In the genomic region with DNA sequence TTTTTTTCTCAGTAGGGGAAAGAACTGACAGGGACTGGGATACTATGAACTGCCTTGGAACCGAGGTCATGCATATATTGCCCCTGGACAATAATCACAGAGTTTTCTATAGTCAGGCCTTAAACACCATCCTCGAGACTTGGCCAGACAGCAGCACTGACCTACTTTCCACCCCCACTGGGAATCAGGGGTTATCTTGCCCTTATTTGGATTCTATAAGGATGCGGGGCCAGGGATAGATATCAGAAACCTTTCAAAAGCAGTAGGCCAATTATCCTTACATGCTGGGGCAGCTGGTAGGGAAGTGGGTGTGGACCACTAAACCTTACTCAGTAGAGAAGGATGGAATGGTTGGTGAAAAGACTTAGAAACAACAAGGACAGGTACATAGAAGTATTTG, we compare ENCODE assay signal across 11 cellular contexts. TPM values are rescaled to one million over a fixed set of nuclear protein-coding genes. Genes with fewer than 3 reads are reported as not detected.
DNase-seq lines count a peak whose midpoint lies in the region; ATAC-seq and TF ChIP-seq lines count a peak whose summit lies in the region.
"Had no signal": no experiment of that assay in that cellular context is flagged by ENCODE, and none has a peak within 500 bp of the region (broad histone marks: within the 10 kb centered on the region; RNA-seq: fewer than 3 reads in every experiment).

No MANE protein-coding gene starts in this region.

- DNase-seq in cardiac muscle cell (ENCODE audit: low read depth in 1 of 2, low spot score in 1 of 2): no peak
- no peak for DNase-seq in Right ventricle myocardium inferior (ENCODE audit: missing footprints)
- no peak for DNase-seq in naive thymus-derived CD4-positive, alpha-beta T cell
- DNase-seq in upper lobe of left lung: no peak
- DNase-seq in left lobe of liver (ENCODE audit: low spot score): no peak
- no peak for DNase-seq in AG08395 (ENCODE audit: low spot score)
- DNase-seq: aorta had no signal

- H3K9me3 ChIP-seq in cardiac muscle cell (ENCODE audit: low read depth): no peaks in the 10 kb centered on the region
- no peaks in the 10 kb centered on the region for H3K9me3 ChIP-seq in naive thymus-derived CD4-positive, alpha-beta T cell (ENCODE audit: control insufficient read depth in 2 of 3, low read length in 3 of 3)
- H3K9me3 ChIP-seq in upper lobe of left lung: no peaks in the 10 kb centered on the region

- peaks cover 20% of the 10 kb centered on the region for H3K36me3 Mint-ChIP-seq in brain
- H3K36me3 Mint-ChIP-seq in naive thymus-derived CD4-positive, alpha-beta T cell: peaks cover 0 to 2% (median 0%) of the 10 kb centered on the region in 5 donors

- H3K4me3 ChIP-seq in cardiac muscle cell: no peak overlapping the region
- H3K4me3 ChIP-seq in naive thymus-derived CD4-positive, alpha-beta T cell (ENCODE audit: low read length): no peak overlapping the region
- H3K4me3 ChIP-seq in upper lobe of left lung: no peak overlapping the region

- H3K27me3 ChIP-seq in cardiac muscle cell: peaks cover 3% of the 10 kb centered on the region
- H3K27me3 ChIP-seq in naive thymus-derived CD4-positive, alpha-beta T cell (ENCODE audit: control insufficient read depth in 2 of 2, insufficient read depth in 2 of 2, low read length in 2 of 2): peaks cover 0 to 4% of the 10 kb centered on the region in 2 donors
- H3K27me3 ChIP-seq in upper lobe of left lung: no peaks in the 10 kb centered on the region

- ATAC-seq in Right ventricle myocardium inferior (no peak), upper lobe of left lung (ENCODE audit: low FRiP score in 2 of 2) (no peak), left lobe of liver (no peak), GM18907 (IDR thresholded peaks at IDR 0.05; ENCODE audit: unreplicated experiment) (no peak)
- ATAC-seq in naive thymus-derived CD4-positive, alpha-beta T cell: no peak

- CTCF ChIA-PET in naive thymus-derived CD4-positive, alpha-beta T cell (lab: Charles Lee): interaction anchor here (0.7 to 11.3 kb wide), 4 partner anchors 9 to 81 kb away, joined by 4 to 132 read pairs (median 64); a partner anchor contains a TSS

- H3K27me3 Mint-ChIP-seq in brain: peaks cover 6% of the 10 kb centered on the region
- peaks cover 0 to 33% (median 0%) of the 10 kb centered on the region in 5 donors for H3K27me3 Mint-ChIP-seq in naive thymus-derived CD4-positive, alpha-beta T cell

- intact Hi-C loops in Right ventricle myocardium inferior (cut with DNase I): no loop called here
- intact Hi-C loops in naive thymus-derived CD4-positive, alpha-beta T cell (cut with micrococcal nuclease): no loop called here

- H3K4me1 ChIP-seq in cardiac muscle cell (ENCODE audit: low read depth) (peaks cover 28% of the 10 kb centered on the region), upper lobe of left lung (peaks cover 23 to 46% (median 35%) of the 10 kb centered on the region in 4 donors)
- peaks cover 0 to 7% of the 10 kb centered on the region in 2 donors for H3K4me1 ChIP-seq in naive thymus-derived CD4-positive, alpha-beta T cell (ENCODE audit: control insufficient read depth in 2 of 2, insufficient read depth in 2 of 2, low read length in 2 of 2)

- peak overlapping the region; percentile 90 to 99 (median 96) for H3K27ac Mint-ChIP-seq in brain
- peak overlapping the region in 8 of 9 donors; percentile 59 to 90 (median 86) for H3K27ac Mint-ChIP-seq in naive thymus-derived CD4-positive, alpha-beta T cell

- H3K27ac ChIP-seq in cardiac muscle cell (peak overlapping the region; percentile 92), upper lobe of left lung (peak overlapping the region; percentile 27 to 97 (median 92))
- no peak overlapping the region for H3K27ac ChIP-seq in naive thymus-derived CD4-positive, alpha-beta T cell (ENCODE audit: low read depth, low read length)

- POLR2A ChIA-PET in naive thymus-derived CD4-positive, alpha-beta T cell (lab: Charles Lee): interaction anchor here (0.6 to 2.3 kb wide), 4 partner anchors 9 to 296 kb away, joined by 3 to 6 read pairs (median 4); no protein-coding TSS in a partner anchor

- TF ChIP-seq POLR2A in upper lobe of left lung (IDR thresholded peaks at IDR 0.05): no peak

- no peak for TF ChIP-seq EP300 in upper lobe of left lung (IDR thresholded peaks at IDR 0.05)

- H3K4me1 Mint-ChIP-seq in brain: peaks cover 78% of the 10 kb centered on the region
- peaks cover 10 to 33% (median 25%) of the 10 kb centered on the region in 7 donors for H3K4me1 Mint-ChIP-seq in naive thymus-derived CD4-positive, alpha-beta T cell

- TF ChIP-seq CTCF in cardiac muscle cell (IDR thresholded peaks at IDR 0.05; ENCODE audit: low read depth, low read length) (no peak), brain (conservative IDR thresholded peaks at IDR 0.05) (no peak), upper lobe of left lung (IDR thresholded peaks at IDR 0.05) (no peak)

- H3K9me3 Mint-ChIP-seq in brain: peaks cover 0 to 10% (median 0%) of the 10 kb centered on the region in 5 experiments
- H3K9me3 Mint-ChIP-seq in naive thymus-derived CD4-positive, alpha-beta T cell: peaks cover 0 to 6% (median 0%) of the 10 kb centered on the region in 11 donors

- peaks cover 16% of the 10 kb centered on the region for H3K36me3 ChIP-seq in cardiac muscle cell
- no peaks in the 10 kb centered on the region for H3K36me3 ChIP-seq in naive thymus-derived CD4-positive, alpha-beta T cell (ENCODE audit: control insufficient read depth in 2 of 3, insufficient read depth in 3 of 3, low read length in 3 of 3)
- peaks cover 0 to 18% (median 11%) of the 10 kb centered on the region in 4 donors for H3K36me3 ChIP-seq in upper lobe of left lung

- WGBS in upper lobe of left lung, 2 donors: 76 to 84% methylated on average over 3 of the region's 3 CpGs

- peak overlapping the region; percentile 87 to 94 (median 92) for H3K4me3 Mint-ChIP-seq in brain
- peak overlapping the region in 8 of 10 donors; percentile 34 to 88 (median 68) for H3K4me3 Mint-ChIP-seq in naive thymus-derived CD4-positive, alpha-beta T cell

RNA-seq across cellular contexts. Expression of a gene that starts 2.0 kb away (rescaled TPM):
- 143 and 154 TPM in 2 replicates for total RNA-seq in cardiac muscle cell
- polyA plus RNA-seq in cardiac muscle cell: 49.5 and 77.0 TPM in 2 replicates
- total RNA-seq in Right ventricle myocardium inferior: 49.4 TPM
- polyA plus RNA-seq in brain (ENCODE audit: insufficient read depth, low read depth, low replicate concordance): 49.4 TPM
- total RNA-seq in naive thymus-derived CD4-positive, alpha-beta T cell: 10 to 100 TPM in 2 of 5 experiments, 1 to 10 TPM in 3; 5.7 to 22.1 (median 9.1) TPM
- polyA plus RNA-seq in naive thymus-derived CD4-positive, alpha-beta T cell: 1 to 10 TPM; 2.3 to 2.8 TPM
- 10 to 100 TPM; 46.1 to 97.5 (median 56.3) TPM for total RNA-seq in upper lobe of left lung
- 8.0 TPM for total RNA-seq in left lobe of liver

RNA-seq across cellular contexts. Expression of a gene that starts 4.4 kb away (rescaled TPM):
- total RNA-seq in cardiac muscle cell (0.46 and 1.2 TPM in 2 replicates), Right ventricle myocardium inferior (0.41 TPM), upper lobe of left lung (1 to 10 TPM in 2 of 6 donors, under 1 TPM in 1, not detected in 3; 0.94 to 3.4 (median 1.4) TPM), left lobe of liver (0.15 TPM)
- polyA plus RNA-seq in cardiac muscle cell (1.3 and 2.4 TPM in 2 replicates), brain (ENCODE audit: insufficient read depth, low read depth, low replicate concordance) (0.29 TPM)
- total RNA-seq in naive thymus-derived CD4-positive, alpha-beta T cell: under 1 TPM in 3 of 5 experiments, not detected in 2; 0.56 to 0.73 (median 0.70) TPM
- polyA plus RNA-seq in naive thymus-derived CD4-positive, alpha-beta T cell: not detected
- total RNA-seq: aorta, frontal cortex had no signal

RNA-seq across cellular contexts. Expression of a gene that starts 26.3 kb away (rescaled TPM):
- total RNA-seq in cardiac muscle cell (32.9 and 41.7 TPM in 2 replicates), Right ventricle myocardium inferior (25.5 TPM), upper lobe of left lung (10 to 100 TPM; 24.8 to 74.4 (median 36.0) TPM), left lobe of liver (41.9 TPM)
- polyA plus RNA-seq in cardiac muscle cell (26.4 and 31.6 TPM in 2 replicates), brain (ENCODE audit: insufficient read depth, low read depth, low replicate concordance) (21.3 TPM)
- total RNA-seq in naive thymus-derived CD4-positive, alpha-beta T cell: 10 to 100 TPM in 1 of 5 experiments, 1 to 10 TPM in 1, under 1 TPM in 2, not detected in 1; 0.65 to 40.5 (median 5.4) TPM
- under 1 TPM in 1 of 2 donors, not detected in 1; 0.11 TPM for polyA plus RNA-seq in naive thymus-derived CD4-positive, alpha-beta T cell

RNA-seq across cellular contexts. Expression of a gene that starts 38.8 kb away (rescaled TPM):
- total RNA-seq in cardiac muscle cell: not detected in 2 replicates
- polyA plus RNA-seq in cardiac muscle cell: not detected in 2 replicates
- not detected for total RNA-seq in Right ventricle myocardium inferior
- polyA plus RNA-seq in brain (ENCODE audit: insufficient read depth, low read depth, low replicate concordance): not detected
- total RNA-seq in naive thymus-derived CD4-positive, alpha-beta T cell: not detected
- not detected for polyA plus RNA-seq in naive thymus-derived CD4-positive, alpha-beta T cell
- not detected for total RNA-seq in upper lobe of left lung
- not detected for total RNA-seq in left lobe of liver
- total RNA-seq: aorta, frontal cortex, mononuclear cell had no signal

RNA-seq across cellular contexts. Expression of a gene that starts 54.3 kb away (rescaled TPM):
- not detected in 2 replicates for total RNA-seq in cardiac muscle cell
- not detected in 2 replicates for polyA plus RNA-seq in cardiac muscle cell
- total RNA-seq in Right ventricle myocardium inferior: not detected
- polyA plus RNA-seq in brain (ENCODE audit: insufficient read depth, low read depth, low replicate concordance): not detected
- total RNA-seq in naive thymus-derived CD4-positive, alpha-beta T cell: not detected
- polyA plus RNA-seq in naive thymus-derived CD4-positive, alpha-beta T cell: not detected
- not detected for total RNA-seq in upper lobe of left lung
- total RNA-seq in left lobe of liver: 0.13 TPM
- total RNA-seq: aorta, frontal cortex, mononuclear cell had no signal
- polyA plus RNA-seq: aorta had no signal
